Comparison of ENCODE assay signal across 9 cellular contexts in genomic region chr17:27241346-27241946, GRCh38. TPM values are rescaled to one million over a fixed set of nuclear protein-coding genes. Genes with fewer than 3 reads are reported as not detected.
DNase-seq lines count a peak whose midpoint lies in the region; ATAC-seq and TF ChIP-seq lines count a peak whose summit lies in the region.
"Had no signal": no experiment of that assay in that cellular context is flagged by ENCODE, and none has a peak within 500 bp of the region (broad histone marks: within the 10 kb centered on the region; RNA-seq: fewer than 3 reads in every experiment).

No MANE protein-coding gene starts in this region.

- in situ Hi-C loops in astrocyte of the spinal cord (cut with HindIII; ENCODE audit: low sequenced_read_pairs), result no loop called here

- DNase-seq in astrocyte of the spinal cord (ENCODE audit: low read depth, low spot score) (peak; percentile 88), smooth muscle cell (lab: John Stamatoyannopoulos, UW; ENCODE audit: unreplicated experiment) (no peak), NCI-H510A (lab: John Stamatoyannopoulos, UW) (no peak), Right ventricle myocardium superior (no peak), right cardiac atrium (no peak)
- no peak for DNase-seq in activated CD4-positive, alpha-beta T cell treated with anti-CD3 and anti-CD28 coated beads, Interleukin-2, amount 50 U/mL, for 4 hours
- DNase-seq: effector memory CD4-positive, alpha-beta T cell had no signal

- H3K4me3 ChIP-seq in astrocyte of the spinal cord (ENCODE audit: low read depth, low read length) (no peak overlapping the region), smooth muscle cell (no peak overlapping the region), right cardiac atrium (ENCODE audit: low read length) (no peak overlapping the region)

- peak overlapping the region; percentile 16 for H3K4me2 ChIP-seq in smooth muscle cell

- no peaks in the 10 kb centered on the region for H3K79me2 ChIP-seq in smooth muscle cell (ENCODE audit: low read depth)

- 48% methylated on average over 5 of the region's 5 CpGs for WGBS in smooth muscle cell (ENCODE audit: low lambda C conversion rate)
- WGBS in right cardiac atrium, result 54% methylated on average over 5 of the region's 5 CpGs

- no peak for TF ChIP-seq CTCF in astrocyte of the spinal cord (IDR thresholded peaks at IDR 0.05; ENCODE audit: low read depth, low read length)
- TF ChIP-seq CTCF in smooth muscle cell (IDR thresholded peaks at IDR 0.05; ENCODE audit: borderline replicate concordance, insufficient read depth, poor library complexity, severe bottlenecking), result no peak

- intact Hi-C loops in Right ventricle myocardium superior (cut with DNase I) (loop anchor here (5.0 kb wide), 1 partner anchor 101 kb away; no protein-coding TSS in a partner anchor), right cardiac atrium (cut with DNase I) (loop anchor here (5.0 to 10.0 kb wide), 6 partner anchors 53 to 411 kb away; partner anchors contain the start of genes WSB1 (in 3 of the 4) and KSR1 (in 1 of the 4))

- peak; percentile 58 for ATAC-seq in GM19035 (IDR thresholded peaks at IDR 0.05; ENCODE audit: unreplicated experiment)
- peak; percentile 66 for ATAC-seq in HG02884 (IDR thresholded peaks at IDR 0.05; ENCODE audit: unreplicated experiment)
- no peak for ATAC-seq in Right ventricle myocardium superior (ENCODE audit: poor library complexity)
- no peak for ATAC-seq in right cardiac atrium

- no peaks in the 10 kb centered on the region for H4K20me1 ChIP-seq in smooth muscle cell (ENCODE audit: low read depth)

- H3K9me3 ChIP-seq in smooth muscle cell (replicated peaks; ENCODE audit: low read depth), result no peaks in the 10 kb centered on the region
- H3K9me3 ChIP-seq in right cardiac atrium (ENCODE audit: control insufficient read depth, low read length), result no peaks in the 10 kb centered on the region

- H3K27ac ChIP-seq in smooth muscle cell (ENCODE audit: low read depth) (peak overlapping the region; percentile 77), right cardiac atrium (ENCODE audit: low read length) (no peak overlapping the region)

- no peak overlapping the region for H2AFZ ChIP-seq in smooth muscle cell (ENCODE audit: low read depth)

- H3K4me1 ChIP-seq in smooth muscle cell (ENCODE audit: low read depth) (no peaks in the 10 kb centered on the region), right cardiac atrium (ENCODE audit: control insufficient read depth, insufficient read depth, low read length) (peaks cover 8% of the 10 kb centered on the region)

- H3K27me3 ChIP-seq in smooth muscle cell (ENCODE audit: low read depth) (no peaks in the 10 kb centered on the region), right cardiac atrium (ENCODE audit: control insufficient read depth, insufficient read depth) (no peaks in the 10 kb centered on the region)

- H3F3A ChIP-seq in smooth muscle cell (ENCODE audit: low read depth), result peaks cover 3% of the 10 kb centered on the region

- no peaks in the 10 kb centered on the region for H3K36me3 ChIP-seq in smooth muscle cell (ENCODE audit: low read depth)

- H3K9ac ChIP-seq in smooth muscle cell (ENCODE audit: low read depth), result no peak overlapping the region

RNA-seq across cellular contexts. Expression of gene WSB1, which starts 52.5 kb away (rescaled TPM):
- total RNA-seq in smooth muscle cell, result 256 and 329 TPM in 2 replicates
- 156 and 249 TPM in 2 replicates for polyA plus RNA-seq in smooth muscle cell
- 47.1 TPM for total RNA-seq in Right ventricle myocardium superior
- 100 to 1,000 TPM in 1 of 4 donors, 10 to 100 TPM in 3; 74.6 to 130 (median 91.7) TPM for total RNA-seq in right cardiac atrium
- polyA plus RNA-seq in right cardiac atrium, result 65.6 TPM

Comparison
In these comparisons a context has a peak if more than half of its experiments do, and no peak if none do; other contexts are left out.
1. ATAC-seq: peak in GM19035 (single experiment) and HG02884 (single experiment); none in Right ventricle myocardium superior (single experiment) and right cardiac atrium (0 of 2).